11 cellular contexts compared by ENCODE assay signal in genomic region chr19:50377517-50377916, GRCh38. TPM values are rescaled to one million over a fixed set of nuclear protein-coding genes. Genes with fewer than 3 reads are reported as not detected.
DNase-seq lines count a peak whose midpoint lies in the region; ATAC-seq, FAIRE-seq and TF ChIP-seq lines count a peak whose summit lies in the region.
"Had no signal": no experiment of that assay in that cellular context is flagged by ENCODE, and none has a peak within 500 bp of the region (broad histone marks: within the 10 kb centered on the region; RNA-seq: fewer than 3 reads in every experiment).

No MANE protein-coding gene starts in this region.

- intact Hi-C loops in endothelial cell of umbilical vein (cut with micrococcal nuclease) = loop anchor here (2.0 kb wide), 3 partner anchors 53 to 347 kb away; partner anchors contain the start of gene JOSD2

- no peaks in the 10 kb centered on the region for H3K9me3 Mint-ChIP-seq in activated CD4-positive, alpha-beta T cell treated with anti-CD3 and anti-CD28 coated beads, Interleukin-2, amount 10 ng/mL, durations not matched to agents 7 days and 5 days
- no peaks in the 10 kb centered on the region for H3K9me3 Mint-ChIP-seq in stimulated activated effector memory CD8-positive, alpha-beta T cell treated with anti-CD3 and anti-CD28 coated beads, Interleukin-12 subunit alpha, Interleukin-12 subunit beta, amount 100 ng/mL, for 72 hours

- peaks cover 28% of the 10 kb centered on the region for H3K36me3 Mint-ChIP-seq in activated CD4-positive, alpha-beta T cell treated with anti-CD3 and anti-CD28 coated beads, Interleukin-2, amount 10 ng/mL, durations not matched to agents 7 days and 5 days (ENCODE audit: low read depth)
- peaks cover 12% of the 10 kb centered on the region for H3K36me3 Mint-ChIP-seq in T-helper 17 cell (ENCODE audit: low read depth)
- H3K36me3 Mint-ChIP-seq in stimulated activated effector memory CD8-positive, alpha-beta T cell treated with anti-CD3 and anti-CD28 coated beads, Interleukin-12 subunit alpha, Interleukin-12 subunit beta, amount 100 ng/mL, for 72 hours = peaks cover 63% of the 10 kb centered on the region

- peaks cover 13% of the 10 kb centered on the region for H3K4me1 ChIP-seq in endothelial cell of umbilical vein (ENCODE audit: control insufficient read depth, extremely low read depth, insufficient read depth, low read length)

- no peak overlapping the region for H2AFZ ChIP-seq in endothelial cell of umbilical vein (ENCODE audit: low read depth, low read length)

- ATAC-seq in T-helper 17 cell (no peak), GM18858 (IDR thresholded peaks at IDR 0.05; ENCODE audit: unreplicated experiment) (no peak)
- ATAC-seq in stimulated activated effector memory CD8-positive, alpha-beta T cell treated with anti-CD3 and anti-CD28 coated beads, Interleukin-12 subunit alpha, Interleukin-12 subunit beta, amount 100 ng/mL, for 72 hours = no peak

- H3K27ac Mint-ChIP-seq in activated CD4-positive, alpha-beta T cell treated with anti-CD3 and anti-CD28 coated beads, Interleukin-2, amount 10 ng/mL, durations not matched to agents 7 days and 5 days = peak overlapping the region; percentile 99
- peak overlapping the region; percentile 82 for H3K27ac Mint-ChIP-seq in T-helper 17 cell
- peak overlapping the region; percentile 98 for H3K27ac Mint-ChIP-seq in stimulated activated effector memory CD8-positive, alpha-beta T cell treated with anti-CD3 and anti-CD28 coated beads, Interleukin-12 subunit alpha, Interleukin-12 subunit beta, amount 100 ng/mL, for 72 hours

- TSS peak; percentile 34 for BruUV-seq in endothelial cell of umbilical vein (replicated peaks; lab: Mats Ljungman, UMichigan)

- FAIRE-seq in endothelial cell of umbilical vein (lab: Jason Lieb, UNC) = no peak

- H3K36me3 ChIP-seq in endothelial cell of umbilical vein (ENCODE audit: control insufficient read depth in 2 of 2, extremely low read depth in 1 of 2, insufficient read depth in 2 of 2, low read length in 2 of 2) = peaks cover 6 to 34% of the 10 kb centered on the region in 2 experiments

- H3K27me3 ChIP-seq in endothelial cell of umbilical vein (ENCODE audit: control insufficient read depth in 2 of 2, insufficient read depth in 2 of 2, low read length in 2 of 2) = no peaks in the 10 kb centered on the region

- H3K9me1 ChIP-seq in endothelial cell of umbilical vein (replicated peaks; ENCODE audit: control insufficient read depth, extremely low read depth, insufficient read depth, low read length) = no peaks in the 10 kb centered on the region

- H3K27me3 Mint-ChIP-seq in activated CD4-positive, alpha-beta T cell treated with anti-CD3 and anti-CD28 coated beads, Interleukin-2, amount 10 ng/mL, durations not matched to agents 7 days and 5 days = no peaks in the 10 kb centered on the region
- no peaks in the 10 kb centered on the region for H3K27me3 Mint-ChIP-seq in T-helper 17 cell

- H4K20me1 ChIP-seq in endothelial cell of umbilical vein (replicated peaks; ENCODE audit: control insufficient read depth, extremely low read depth, insufficient read depth, low read length) = no peaks in the 10 kb centered on the region

- TF ChIP-seq POLR2A in endothelial cell of umbilical vein (IDR thresholded peaks at IDR 0.05; ENCODE audit: low read depth, low read length) = no peak

- H3K9ac ChIP-seq in endothelial cell of umbilical vein (replicated peaks; ENCODE audit: extremely low read depth, insufficient read depth, low read length) = no peak overlapping the region

- TF ChIP-seq CTCF in endothelial cell of umbilical vein (IDR thresholded peaks at IDR 0.05; ENCODE audit: extremely low read depth in 1 of 2, insufficient read depth in 1 of 2, low read depth in 1 of 2, low read length in 2 of 2) = no peak

- no peak overlapping the region for H3K4me2 ChIP-seq in endothelial cell of umbilical vein (ENCODE audit: insufficient read depth, low read length)

- POLR2A ChIA-PET in activated CD4-positive, alpha-beta T cell treated with anti-CD3 and anti-CD28 coated beads, Interleukin-2, amount 10 ng/mL, durations not matched to agents 7 days and 5 days (lab: Charles Lee) = no interaction called here
- POLR2A ChIA-PET in endothelial cell of umbilical vein (lab: Charles Lee) = no interaction called here

- CTCF ChIA-PET in activated CD4-positive, alpha-beta T cell treated with anti-CD3 and anti-CD28 coated beads, Interleukin-2, amount 10 ng/mL, durations not matched to agents 7 days and 5 days (lab: Charles Lee) = no interaction called here
- CTCF ChIA-PET in endothelial cell of umbilical vein (lab: Charles Lee) = interaction anchor here (0.8 kb wide), 1 partner anchor 9 kb away, joined by 3 read pairs; no protein-coding TSS in a partner anchor

- peaks cover 23% of the 10 kb centered on the region for H3K4me1 Mint-ChIP-seq in activated CD4-positive, alpha-beta T cell treated with anti-CD3 and anti-CD28 coated beads, Interleukin-2, amount 10 ng/mL, durations not matched to agents 7 days and 5 days
- peaks cover 22% of the 10 kb centered on the region for H3K4me1 Mint-ChIP-seq in T-helper 17 cell
- peaks cover 46% of the 10 kb centered on the region for H3K4me1 Mint-ChIP-seq in stimulated activated effector memory CD8-positive, alpha-beta T cell treated with anti-CD3 and anti-CD28 coated beads, Interleukin-12 subunit alpha, Interleukin-12 subunit beta, amount 100 ng/mL, for 72 hours

- H3K4me3 ChIP-seq in endothelial cell of umbilical vein (replicated peaks in 1 of 3; ENCODE audit: insufficient read depth in 1 of 3, low read depth in 1 of 3, low read length in 3 of 3) = no peak overlapping the region

- dilution Hi-C loops in endothelial cell of umbilical vein (cut with MboI; ENCODE audit: extremely low pct_ligation_motif_present, low sequenced_read_pairs) = no loop called here

- H3K9me3 ChIP-seq in T-helper 17 cell (ENCODE audit: control insufficient read depth, low read length, poor library complexity, severe bottlenecking) (no peaks in the 10 kb centered on the region), endothelial cell of umbilical vein (replicated peaks; ENCODE audit: control insufficient read depth, insufficient read depth, low read length) (no peaks in the 10 kb centered on the region)

- no peak overlapping the region for H3K27ac ChIP-seq in endothelial cell of umbilical vein (ENCODE audit: insufficient read depth, low read depth, low read length)

- H3K4me3 Mint-ChIP-seq in activated CD4-positive, alpha-beta T cell treated with anti-CD3 and anti-CD28 coated beads, Interleukin-2, amount 10 ng/mL, durations not matched to agents 7 days and 5 days = no peak overlapping the region
- peak overlapping the region; percentile 88 for H3K4me3 Mint-ChIP-seq in T-helper 17 cell
- peak overlapping the region; percentile 93 for H3K4me3 Mint-ChIP-seq in stimulated activated effector memory CD8-positive, alpha-beta T cell treated with anti-CD3 and anti-CD28 coated beads, Interleukin-12 subunit alpha, Interleukin-12 subunit beta, amount 100 ng/mL, for 72 hours

- no peak for DNase-seq in activated CD4-positive, alpha-beta T cell treated with anti-CD3 and anti-CD28 coated beads, Interleukin-2, amount 10 ng/mL, durations not matched to agents 7 days and 5 days
- DNase-seq in activated CD4-positive, alpha-beta T cell treated with anti-CD3 and anti-CD28 coated beads, Interleukin-2, amount 50 U/mL, for 1 hour = no peak
- DNase-seq in T-helper 17 cell (no peak), endothelial cell of umbilical vein (ENCODE audit: low read depth, low spot score) (no peak), NCI-H1694 (lab: John Stamatoyannopoulos, UW) (no peak)
- no peak for DNase-seq in stimulated activated effector memory CD8-positive, alpha-beta T cell treated with anti-CD3 and anti-CD28 coated beads, Interleukin-12 subunit alpha, Interleukin-12 subunit beta, amount 100 ng/mL, for 72 hours (ENCODE audit: low spot score in 2 of 2)
- DNase-seq in effector CD4-positive, alpha-beta T cell = no peak
- DNase-seq: left ventricle myocardium superior, RPMI8226 had no signal

- peaks cover 1% of the 10 kb centered on the region for H3K79me2 ChIP-seq in endothelial cell of umbilical vein (ENCODE audit: control insufficient read depth, insufficient read depth, low read length)

RNA-seq across cellular contexts. Expression of gene NR1H2, which starts 1.3 kb away (rescaled TPM):
- 10 to 100 TPM; 55.2 to 62.2 TPM for total RNA-seq in activated CD4-positive, alpha-beta T cell treated with anti-CD3 and anti-CD28 coated beads, Interleukin-2, amount 10 ng/mL, durations not matched to agents 7 days and 5 days
- total RNA-seq in T-helper 17 cell (100 to 1,000 TPM; 208 to 276 TPM), endothelial cell of umbilical vein (46.7 and 50.6 TPM in 2 replicates)
- polyA plus RNA-seq in endothelial cell of umbilical vein = 48.4 and 67.3 TPM in 2 replicates
- polyA plus RNA-seq in endothelial cell of umbilical vein (2011; cell fraction: cytosol; rRNA removed) = 23.6 and 35.3 TPM in 2 replicates
- 59.9 and 72.4 TPM in 2 replicates for polyA plus RNA-seq in endothelial cell of umbilical vein (2011; cell fraction: nucleus; rRNA removed)
- polyA plus RNA-seq in endothelial cell of umbilical vein (2012) = 30.6 and 44.4 TPM in 2 replicates
- 32.3 and 35.5 TPM in 2 replicates for polyA minus RNA-seq in endothelial cell of umbilical vein
- 35.7 TPM for polyA minus RNA-seq in endothelial cell of umbilical vein (2011; cell fraction: cytosol; rRNA and poly(A)+ RNA removed)
- polyA minus RNA-seq in endothelial cell of umbilical vein (2011; cell fraction: nucleus; rRNA and poly(A)+ RNA removed) = 24.9 and 35.3 TPM in 2 replicates

RNA-seq across cellular contexts. Expression of gene POLD1, which starts 6.6 kb away (rescaled TPM):
- total RNA-seq in activated CD4-positive, alpha-beta T cell treated with anti-CD3 and anti-CD28 coated beads, Interleukin-2, amount 10 ng/mL, durations not matched to agents 7 days and 5 days = 100 to 1,000 TPM; 156 to 167 TPM
- total RNA-seq in T-helper 17 cell = 10 to 100 TPM; 23.5 to 26.6 TPM
- total RNA-seq in endothelial cell of umbilical vein = 63.9 and 73.8 TPM in 2 replicates
- polyA plus RNA-seq in endothelial cell of umbilical vein = 40.9 and 56.7 TPM in 2 replicates
- 23.6 and 29.6 TPM in 2 replicates for polyA plus RNA-seq in endothelial cell of umbilical vein (2011; cell fraction: cytosol; rRNA removed)
- polyA plus RNA-seq in endothelial cell of umbilical vein (2011; cell fraction: nucleus; rRNA removed) = 116 and 120 TPM in 2 replicates
- 28.1 and 36.5 TPM in 2 replicates for polyA plus RNA-seq in endothelial cell of umbilical vein (2012)
- polyA minus RNA-seq in endothelial cell of umbilical vein = 24.6 and 40.3 TPM in 2 replicates
- 178 TPM for polyA minus RNA-seq in endothelial cell of umbilical vein (2011; cell fraction: cytosol; rRNA and poly(A)+ RNA removed)
- 30.4 and 43.1 TPM in 2 replicates for polyA minus RNA-seq in endothelial cell of umbilical vein (2011; cell fraction: nucleus; rRNA and poly(A)+ RNA removed)

RNA-seq across cellular contexts. Expression of gene NAPSA, which starts 12.1 kb away (rescaled TPM):
- 1 to 10 TPM; 1.7 to 1.9 TPM for total RNA-seq in activated CD4-positive, alpha-beta T cell treated with anti-CD3 and anti-CD28 coated beads, Interleukin-2, amount 10 ng/mL, durations not matched to agents 7 days and 5 days
- under 1 TPM; 0.73 to 0.99 TPM for total RNA-seq in T-helper 17 cell
- 0.48 TPM in 1 of 2 replicates, not detected in the other for total RNA-seq in endothelial cell of umbilical vein
- 0.19 and 0.41 TPM in 2 replicates for polyA plus RNA-seq in endothelial cell of umbilical vein
- 0.08 and 0.28 TPM in 2 replicates for polyA plus RNA-seq in endothelial cell of umbilical vein (2011; cell fraction: cytosol; rRNA removed)
- 1.4 and 2.0 TPM in 2 replicates for polyA plus RNA-seq in endothelial cell of umbilical vein (2011; cell fraction: nucleus; rRNA removed)
- polyA plus RNA-seq in endothelial cell of umbilical vein (2012) = 0.44 and 0.87 TPM in 2 replicates
- 0.46 TPM in 1 of 2 replicates, not detected in the other for polyA minus RNA-seq in endothelial cell of umbilical vein
- polyA minus RNA-seq in endothelial cell of umbilical vein (2011; cell fraction: cytosol; rRNA and poly(A)+ RNA removed) = not detected
- polyA minus RNA-seq in endothelial cell of umbilical vein (2011; cell fraction: nucleus; rRNA and poly(A)+ RNA removed) = 0.53 and 0.77 TPM in 2 replicates

RNA-seq across cellular contexts. Expression of gene SPIB, which starts 41.2 kb away (rescaled TPM):
- total RNA-seq in activated CD4-positive, alpha-beta T cell treated with anti-CD3 and anti-CD28 coated beads, Interleukin-2, amount 10 ng/mL, durations not matched to agents 7 days and 5 days = under 1 TPM; 0.48 to 0.50 TPM
- total RNA-seq in T-helper 17 cell = 1 to 10 TPM; 1.9 to 3.0 TPM
- total RNA-seq in endothelial cell of umbilical vein = not detected in 2 replicates
- polyA plus RNA-seq in endothelial cell of umbilical vein = not detected in 2 replicates
- 0.01 TPM in 1 of 2 replicates, not detected in the other for polyA plus RNA-seq in endothelial cell of umbilical vein (2011; cell fraction: cytosol; rRNA removed)
- polyA plus RNA-seq in endothelial cell of umbilical vein (2011; cell fraction: nucleus; rRNA removed) = not detected in 2 replicates
- polyA plus RNA-seq in endothelial cell of umbilical vein (2012) = not detected in 2 replicates
- polyA minus RNA-seq in endothelial cell of umbilical vein = not detected in 2 replicates
- polyA minus RNA-seq in endothelial cell of umbilical vein (2011; cell fraction: cytosol; rRNA and poly(A)+ RNA removed) = not detected
- polyA minus RNA-seq in endothelial cell of umbilical vein (2011; cell fraction: nucleus; rRNA and poly(A)+ RNA removed) = not detected in 2 replicates
- total RNA-seq: left ventricle myocardium superior, pulmonary artery endothelial cell had no signal

RNA-seq across cellular contexts. Expression of gene KCNC3, which starts 48.3 kb away (rescaled TPM):
- 1 to 10 TPM; 3.4 to 4.1 TPM for total RNA-seq in activated CD4-positive, alpha-beta T cell treated with anti-CD3 and anti-CD28 coated beads, Interleukin-2, amount 10 ng/mL, durations not matched to agents 7 days and 5 days
- 1 to 10 TPM; 1.4 to 2.0 TPM for total RNA-seq in T-helper 17 cell
- total RNA-seq in endothelial cell of umbilical vein = 0.76 and 0.91 TPM in 2 replicates
- 0.22 and 0.30 TPM in 2 replicates for polyA plus RNA-seq in endothelial cell of umbilical vein
- 0.13 TPM in 2 replicates for polyA plus RNA-seq in endothelial cell of umbilical vein (2011; cell fraction: cytosol; rRNA removed)
- polyA plus RNA-seq in endothelial cell of umbilical vein (2011; cell fraction: nucleus; rRNA removed) = 0.92 and 0.99 TPM in 2 replicates
- 0.60 and 1.2 TPM in 2 replicates for polyA plus RNA-seq in endothelial cell of umbilical vein (2012)
- 0.30 and 0.53 TPM in 2 replicates for polyA minus RNA-seq in endothelial cell of umbilical vein
- not detected for polyA minus RNA-seq in endothelial cell of umbilical vein (2011; cell fraction: cytosol; rRNA and poly(A)+ RNA removed)
- 0.53 and 0.72 TPM in 2 replicates for polyA minus RNA-seq in endothelial cell of umbilical vein (2011; cell fraction: nucleus; rRNA and poly(A)+ RNA removed)
